ENCODE assay signal across 30 cellular contexts in the genomic region with DNA sequence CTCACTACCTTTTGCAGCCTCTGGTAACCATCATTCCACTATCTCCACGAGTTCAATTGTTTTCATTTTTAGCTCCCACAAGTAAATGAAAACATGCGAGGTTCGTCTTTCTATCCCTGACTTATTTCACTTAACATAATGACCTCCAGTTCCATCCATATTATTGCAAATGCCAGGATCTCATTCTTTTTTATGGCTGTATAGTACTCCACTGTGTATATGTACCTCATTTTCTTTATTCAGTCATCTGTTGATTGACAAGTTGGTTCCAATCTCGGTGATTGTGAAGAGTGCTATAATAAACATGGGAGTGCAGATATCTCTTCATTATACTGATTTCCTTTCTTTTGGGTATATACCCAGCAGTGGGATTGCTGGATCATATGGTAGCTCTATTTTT. TPM values are rescaled to one million over a fixed set of nuclear protein-coding genes. Genes with fewer than 3 reads are reported as not detected.
"Had no signal": no experiment of that assay in that cellular context is flagged by ENCODE, and none has a peak within 500 bp of the region (broad histone marks: within the 10 kb centered on the region; RNA-seq: fewer than 3 reads in every experiment).

No MANE protein-coding gene starts in this region.

- H3K4me1 ChIP-seq: stomach, suprapubic skin, testis, thyroid gland, tibial artery, tibial nerve, transverse colon, upper lobe of left lung, upper lobe of right lung, uterus, vagina had no signal

- H3K4me3 Mint-ChIP-seq: stimulated activated effector memory CD8-positive, alpha-beta T cell treated with anti-CD3 and anti-CD28 coated beads, Interleukin-12 subunit alpha, Interleukin-12 subunit beta, amount 100 ng/mL, for 72 hours; stimulated activated memory B cell treated with anti-CD40 and anti-IgM and Interleukin-4, amounts not matched to agents 10 μg/mL and 1 μg/mL and 100 μg/mL, for 72 hours; stimulated activated naive B cell treated with anti-CD40 and anti-IgM and Interleukin-4, amounts not matched to agents 10 μg/mL and 1 μg/mL and 100 μg/mL, for 72 hours; stimulated activated naive CD8-positive, alpha-beta T cell treated with anti-CD3 and anti-CD28 coated beads, Interleukin-15, amount 100 ng/mL, for 72 hours; stimulated activated naive CD8-positive, alpha-beta T cell treated with anti-CD3 and anti-CD28 coated beads, Interleukin-15, Interleukin-2, amounts not matched to agents 100 ng/mL and 50 ng/mL, for 24 hours; type B pancreatic cell had no signal

- DNase-seq: stimulated activated CD4-positive, alpha-beta T cell treated with anti-CD3 and anti-CD28 coated beads, Interleukin-2, amount 100 ng/mL, for 48 hours; stimulated activated CD4-positive, alpha-beta T cell treated with anti-CD3 and anti-CD28 coated beads, Interleukin-4, amount 100 ng/mL, for 1 hour; stimulated activated CD4-positive, alpha-beta T cell treated with anti-CD3 and anti-CD28 coated beads, Interleukin-4, amount 100 ng/mL, for 24 hours; stimulated activated CD4-positive, alpha-beta T cell treated with anti-CD3 and anti-CD28 coated beads, Interleukin-4, amount 100 ng/mL, for 4 hours; stimulated activated CD8-positive, alpha-beta memory T cell treated with anti-CD3 and anti-CD28 coated beads, Interleukin-4, amount 100 ng/mL, for 48 hours; stimulated activated naive B cell treated with anti-CD40 and anti-IgM and Interleukin-4, amounts not matched to agents 10 μg/mL and 1 μg/mL and 100 μg/mL, for 72 hours; stimulated activated naive CD4-positive, alpha-beta T cell; stimulated activated naive CD4-positive, alpha-beta T cell treated with Interleukin-2 at 50 U/mL for 16 hours; stimulated activated naive CD8-positive, alpha-beta T cell treated with anti-CD3 and anti-CD28 coated beads, Interleukin-15, amount 100 ng/mL, for 72 hours; stimulated activated naive CD8-positive, alpha-beta T cell treated with anti-CD3 and anti-CD28 coated beads, Interleukin-15, Interleukin-2, amounts not matched to agents 100 U/mL and 50 U/mL, for 24 hours; stomach; substantia nigra; testis; thyroid gland; tibial artery; transverse colon; trophoblast cell; upper lobe of left lung; upper lobe of right lung; uterus had no signal

- H3K9me3 Mint-ChIP-seq: stimulated activated effector memory CD8-positive, alpha-beta T cell treated with anti-CD3 and anti-CD28 coated beads, Interleukin-12 subunit alpha, Interleukin-12 subunit beta, amount 100 ng/mL, for 72 hours; stimulated activated memory B cell treated with anti-CD40 and anti-IgM and Interleukin-4, amounts not matched to agents 10 μg/mL and 1 μg/mL and 100 μg/mL, for 72 hours; stimulated activated naive B cell treated with anti-CD40 and anti-IgM and Interleukin-4, amounts not matched to agents 10 μg/mL and 1 μg/mL and 100 μg/mL, for 72 hours; stimulated activated naive CD8-positive, alpha-beta T cell treated with anti-CD3 and anti-CD28 coated beads, Interleukin-15, Interleukin-2, amounts not matched to agents 100 ng/mL and 50 ng/mL, for 24 hours had no signal

- H3K27ac Mint-ChIP-seq: stimulated activated effector memory CD8-positive, alpha-beta T cell treated with anti-CD3 and anti-CD28 coated beads, Interleukin-12 subunit alpha, Interleukin-12 subunit beta, amount 100 ng/mL, for 72 hours; stimulated activated memory B cell treated with anti-CD40 and anti-IgM and Interleukin-4, amounts not matched to agents 10 μg/mL and 1 μg/mL and 100 μg/mL, for 72 hours; stimulated activated naive B cell treated with anti-CD40 and anti-IgM and Interleukin-4, amounts not matched to agents 10 μg/mL and 1 μg/mL and 100 μg/mL, for 72 hours; stimulated activated naive CD8-positive, alpha-beta T cell treated with anti-CD3 and anti-CD28 coated beads, Interleukin-15, amount 100 ng/mL, for 72 hours; stimulated activated naive CD8-positive, alpha-beta T cell treated with anti-CD3 and anti-CD28 coated beads, Interleukin-15, Interleukin-2, amounts not matched to agents 100 ng/mL and 50 ng/mL, for 24 hours; type B pancreatic cell had no signal

- H3K27me3 Mint-ChIP-seq: stimulated activated memory B cell treated with anti-CD40 and anti-IgM and Interleukin-4, amounts not matched to agents 10 μg/mL and 1 μg/mL and 100 μg/mL, for 72 hours; stimulated activated naive B cell treated with anti-CD40 and anti-IgM and Interleukin-4, amounts not matched to agents 10 μg/mL and 1 μg/mL and 100 μg/mL, for 72 hours; stimulated activated naive CD8-positive, alpha-beta T cell treated with anti-CD3 and anti-CD28 coated beads, Interleukin-15, amount 100 ng/mL, for 72 hours; stimulated activated naive CD8-positive, alpha-beta T cell treated with anti-CD3 and anti-CD28 coated beads, Interleukin-15, Interleukin-2, amounts not matched to agents 100 ng/mL and 50 ng/mL, for 24 hours; type B pancreatic cell had no signal

- H3K27ac ChIP-seq: stomach, suprapubic skin, testis, thoracic aorta, thyroid gland, tibial artery, tibial nerve, transverse colon, upper lobe of left lung, upper lobe of right lung, uterus, vagina had no signal

- H3K4me3 ChIP-seq: stomach, suprapubic skin, testis, thoracic aorta, thyroid gland, tibial artery, tibial nerve, transverse colon, upper lobe of left lung, upper lobe of right lung, uterus, vagina had no signal

- FAIRE-seq: urothelium cell line had no signal

- H3K27me3 ChIP-seq: stomach, suprapubic skin, testis, thyroid gland, tibial artery, tibial nerve, transverse colon, upper lobe of left lung, upper lobe of right lung, uterus, vagina had no signal

- H3K9me3 ChIP-seq: stomach, suprapubic skin, testis, thoracic aorta, thyroid gland, transverse colon, upper lobe of left lung, upper lobe of right lung, uterus, vagina had no signal

- H3K36me3 Mint-ChIP-seq: stimulated activated effector memory CD8-positive, alpha-beta T cell treated with anti-CD3 and anti-CD28 coated beads, Interleukin-12 subunit alpha, Interleukin-12 subunit beta, amount 100 ng/mL, for 72 hours; stimulated activated memory B cell treated with anti-CD40 and anti-IgM and Interleukin-4, amounts not matched to agents 10 μg/mL and 1 μg/mL and 100 μg/mL, for 72 hours; stimulated activated naive B cell treated with anti-CD40 and anti-IgM and Interleukin-4, amounts not matched to agents 10 μg/mL and 1 μg/mL and 100 μg/mL, for 72 hours; type B pancreatic cell had no signal

- H3K4me1 Mint-ChIP-seq: stimulated activated effector memory CD8-positive, alpha-beta T cell treated with anti-CD3 and anti-CD28 coated beads, Interleukin-12 subunit alpha, Interleukin-12 subunit beta, amount 100 ng/mL, for 72 hours had no signal

- H3K36me3 ChIP-seq: stomach, suprapubic skin, thoracic aorta, thyroid gland, tibial artery, tibial nerve, transverse colon, upper lobe of left lung, upper lobe of right lung, uterus, vagina had no signal

- ATAC-seq: stimulated activated effector memory CD8-positive, alpha-beta T cell treated with anti-CD3 and anti-CD28 coated beads, Interleukin-12 subunit alpha, Interleukin-12 subunit beta, amount 100 ng/mL, for 72 hours; stimulated activated memory B cell treated with anti-CD40 and anti-IgM and Interleukin-4, amounts not matched to agents 10 μg/mL and 1 μg/mL and 100 μg/mL, for 72 hours; stimulated activated naive B cell treated with anti-CD40 and anti-IgM and Interleukin-4, amounts not matched to agents 10 μg/mL and 1 μg/mL and 100 μg/mL, for 72 hours; stimulated activated naive CD8-positive, alpha-beta T cell treated with anti-CD3 and anti-CD28 coated beads, Interleukin-15, amount 100 ng/mL, for 72 hours; stimulated activated naive CD8-positive, alpha-beta T cell treated with anti-CD3 and anti-CD28 coated beads, Interleukin-15, Interleukin-2, amounts not matched to agents 100 U/mL and 50 U/mL, for 24 hours; upper lobe of right lung had no signal

RNA-seq across cellular contexts. Expression of gene IL1RN, which starts 16.9 kb away (rescaled TPM):
- total RNA-seq: temporal lobe had no signal
